ENCODE assay signal across 24 cellular contexts in genomic region chr4:21982087-21982486, GRCh38. TPM values are rescaled to one million over a fixed set of nuclear protein-coding genes. Genes with fewer than 3 reads are reported as not detected.
"Had no signal": no experiment of that assay in that cellular context is flagged by ENCODE, and none has a peak within 500 bp of the region (broad histone marks: within the 10 kb centered on the region; RNA-seq: fewer than 3 reads in every experiment).

No MANE protein-coding gene starts in this region.

- H3K9me3 ChIP-seq: MG63, SJSA1 had no signal

- FAIRE-seq: RCC 7860 had no signal

- H3K27ac ChIP-seq: SJSA1, SK-N-MC had no signal

- H3K4me3 ChIP-seq: MG63, SJSA1, SK-N-MC had no signal

- DNase-seq: Karpas-422, KG1, MG63, NCI-H1092, NCI-H1105 treated with DMSO at 0.1 percent for 48 hours, NCI-H1417 treated with DMSO at 0.1 percent for 48 hours, NCI-H146, NCI-H1694 treated with DMSO at 0.1 percent for 48 hours, NCI-H1930, NCI-H2081, NCI-H2107, NCI-H2227 treated with DMSO at 0.1 percent for 48 hours, NCI-H446, NCI-H510A, NCI-H524 treated with DMSO at 0.1 percent for 48 hours, NCI-H69, NCI-H774, Right ventricle myocardium superior, RPMI8226, SIG-M5 had no signal

- H3K36me3 ChIP-seq: MG63, SJSA1 had no signal

- H3K27me3 ChIP-seq: MG63, SJSA1 had no signal

- H3K4me1 ChIP-seq: SJSA1 had no signal

RNA-seq across cellular contexts. Expression of gene KCNIP4, which starts 33.5 kb away (rescaled TPM):
- total RNA-seq: HT1080, Right ventricle myocardium superior, SJSA1 had no signal
